ENCODE assay signal across 1 cellular context in the genomic region with DNA sequence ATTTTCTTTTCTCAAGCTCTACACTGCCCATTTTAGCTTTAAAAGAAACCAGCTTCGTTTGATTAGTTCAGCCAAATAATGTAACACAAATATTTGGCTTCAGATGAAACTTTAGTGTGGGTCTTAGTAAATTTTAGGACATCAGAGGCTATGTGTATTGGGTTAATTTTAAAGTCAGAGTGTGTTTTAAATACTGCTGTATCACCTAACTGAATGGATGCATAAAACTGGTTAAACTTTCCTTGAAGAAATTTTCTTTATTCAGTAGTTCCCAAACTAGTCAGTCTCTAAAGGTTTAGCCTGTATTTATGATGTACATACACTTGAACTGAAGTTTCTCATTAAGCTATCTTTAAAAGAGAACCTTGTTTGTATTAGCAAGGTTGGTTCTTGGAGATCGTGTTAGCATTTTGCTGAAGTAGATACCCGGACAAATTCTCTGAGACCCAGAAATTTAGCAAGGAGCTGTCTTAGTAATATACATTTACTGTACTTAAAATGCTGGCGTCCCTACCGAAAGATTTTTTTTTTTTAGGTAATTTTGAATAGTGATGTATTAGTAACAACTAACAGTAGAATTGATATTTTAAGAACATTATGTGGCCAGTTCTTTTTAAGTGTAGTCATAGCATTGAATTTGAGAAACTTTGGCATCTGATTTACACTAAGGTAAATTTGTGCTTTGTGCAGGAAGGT.
TF ChIP-seq lines count a peak whose summit lies in the region.

No MANE protein-coding gene starts in this region.

TF ChIP-seq in liver, 16 proteins besides CTCF, POLR2A, EP300 and RAD21 (continued from another document):
- TF ChIP-seq, protein P1, sequence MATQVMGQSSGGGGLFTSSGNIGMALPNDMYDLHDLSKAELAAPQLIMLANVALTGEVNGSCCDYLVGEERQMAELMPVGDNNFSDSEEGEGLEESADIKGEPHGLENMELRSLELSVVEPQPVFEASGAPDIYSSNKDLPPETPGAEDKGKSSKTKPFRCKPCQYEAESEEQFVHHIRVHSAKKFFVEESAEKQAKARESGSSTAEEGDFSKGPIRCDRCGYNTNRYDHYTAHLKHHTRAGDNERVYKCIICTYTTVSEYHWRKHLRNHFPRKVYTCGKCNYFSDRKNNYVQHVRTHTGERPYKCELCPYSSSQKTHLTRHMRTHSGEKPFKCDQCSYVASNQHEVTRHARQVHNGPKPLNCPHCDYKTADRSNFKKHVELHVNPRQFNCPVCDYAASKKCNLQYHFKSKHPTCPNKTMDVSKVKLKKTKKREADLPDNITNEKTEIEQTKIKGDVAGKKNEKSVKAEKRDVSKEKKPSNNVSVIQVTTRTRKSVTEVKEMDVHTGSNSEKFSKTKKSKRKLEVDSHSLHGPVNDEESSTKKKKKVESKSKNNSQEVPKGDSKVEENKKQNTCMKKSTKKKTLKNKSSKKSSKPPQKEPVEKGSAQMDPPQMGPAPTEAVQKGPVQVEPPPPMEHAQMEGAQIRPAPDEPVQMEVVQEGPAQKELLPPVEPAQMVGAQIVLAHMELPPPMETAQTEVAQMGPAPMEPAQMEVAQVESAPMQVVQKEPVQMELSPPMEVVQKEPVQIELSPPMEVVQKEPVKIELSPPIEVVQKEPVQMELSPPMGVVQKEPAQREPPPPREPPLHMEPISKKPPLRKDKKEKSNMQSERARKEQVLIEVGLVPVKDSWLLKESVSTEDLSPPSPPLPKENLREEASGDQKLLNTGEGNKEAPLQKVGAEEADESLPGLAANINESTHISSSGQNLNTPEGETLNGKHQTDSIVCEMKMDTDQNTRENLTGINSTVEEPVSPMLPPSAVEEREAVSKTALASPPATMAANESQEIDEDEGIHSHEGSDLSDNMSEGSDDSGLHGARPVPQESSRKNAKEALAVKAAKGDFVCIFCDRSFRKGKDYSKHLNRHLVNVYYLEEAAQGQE (IDR thresholded peaks at IDR 0.05) = no peak
- TF ChIP-seq GABPA (IDR thresholded peaks at IDR 0.05 in 1 of 2, conservative IDR thresholded peaks at IDR 0.05 in 1 of 2) (no peak), NR2F2 (IDR thresholded peaks at IDR 0.05) (no peak)
